ENCODE assay signal across 8 cellular contexts in genomic region chr18:43271593-43272432, GRCh38. TPM values are rescaled to one million over a fixed set of nuclear protein-coding genes. Genes with fewer than 3 reads are reported as not detected.
DNase-seq lines count a peak whose midpoint lies in the region; ATAC-seq, FAIRE-seq and TF ChIP-seq lines count a peak whose summit lies in the region.

No MANE protein-coding gene starts in this region.

- no peak overlapping the region for H3K4me3 Mint-ChIP-seq in mesothelial cell of epicardium

- peaks cover 1% of the 10 kb centered on the region for H3K27me3 Mint-ChIP-seq in mesothelial cell of epicardium (ENCODE audit: low read depth)

- ATAC-seq in GM18868 (IDR thresholded peaks at IDR 0.05; ENCODE audit: unreplicated experiment), result peak; percentile 85
- peak; percentile 75 for ATAC-seq in HG03135 (IDR thresholded peaks at IDR 0.05; ENCODE audit: unreplicated experiment)
- ATAC-seq in sciatic nerve, result no peak

- peak; percentile 51 for DNase-seq in D341Med (ENCODE audit: low spot score)
- peak; percentile 62 for DNase-seq in NCI-H748 treated with DMSO at 0.1 percent for 48 hours (lab: John Stamatoyannopoulos, UW)
- no peak for DNase-seq in mesothelial cell of epicardium (ENCODE audit: low spot score in 2 of 2, unreplicated experiment in 2 of 2)
- DNase-seq in sciatic nerve (ENCODE audit: low spot score), result no peak
- DNase-seq in SKM-1 treated with dmso at 0.1 percent for 144 hours (lab: John Stamatoyannopoulos, UW; ENCODE audit: unreplicated experiment), result no peak

- peaks cover 16% of the 10 kb centered on the region for H3K4me1 Mint-ChIP-seq in mesothelial cell of epicardium

- H3K9me3 Mint-ChIP-seq in mesothelial cell of epicardium, result no peaks in the 10 kb centered on the region

- H3K36me3 Mint-ChIP-seq in mesothelial cell of epicardium, result no peaks in the 10 kb centered on the region

- FAIRE-seq in colon (lab: Jason Lieb, UNC), result peak; percentile 64

- no peak overlapping the region for H3K27ac Mint-ChIP-seq in mesothelial cell of epicardium

- intact Hi-C loops in sciatic nerve (cut with DNase I), result no loop called here

- TF ChIP-seq CTCF in mesothelial cell of epicardium (IDR thresholded peaks at IDR 0.05; ENCODE audit: unreplicated experiment), result peak; percentile 93

RNA-seq across cellular contexts. Expression of gene SYT4, which starts 5.5 kb away (rescaled TPM):
- total RNA-seq in mesothelial cell of epicardium (0.74 to 1.2 TPM (median 1.0 TPM) in 3 replicates), sciatic nerve (not detected)

Comparison
In these comparisons a context has a peak if more than half of its experiments do, and no peak if none do; other contexts are left out.
1. DNase-seq: peak in D341Med (single experiment) and NCI-H748 treated with DMSO at 0.1 percent for 48 hours (single experiment); none in mesothelial cell of epicardium (0 of 2), sciatic nerve (single experiment) and SKM-1 treated with dmso at 0.1 percent for 144 hours (single experiment).